1 cellular context compared by ENCODE assay signal in the genomic region with DNA sequence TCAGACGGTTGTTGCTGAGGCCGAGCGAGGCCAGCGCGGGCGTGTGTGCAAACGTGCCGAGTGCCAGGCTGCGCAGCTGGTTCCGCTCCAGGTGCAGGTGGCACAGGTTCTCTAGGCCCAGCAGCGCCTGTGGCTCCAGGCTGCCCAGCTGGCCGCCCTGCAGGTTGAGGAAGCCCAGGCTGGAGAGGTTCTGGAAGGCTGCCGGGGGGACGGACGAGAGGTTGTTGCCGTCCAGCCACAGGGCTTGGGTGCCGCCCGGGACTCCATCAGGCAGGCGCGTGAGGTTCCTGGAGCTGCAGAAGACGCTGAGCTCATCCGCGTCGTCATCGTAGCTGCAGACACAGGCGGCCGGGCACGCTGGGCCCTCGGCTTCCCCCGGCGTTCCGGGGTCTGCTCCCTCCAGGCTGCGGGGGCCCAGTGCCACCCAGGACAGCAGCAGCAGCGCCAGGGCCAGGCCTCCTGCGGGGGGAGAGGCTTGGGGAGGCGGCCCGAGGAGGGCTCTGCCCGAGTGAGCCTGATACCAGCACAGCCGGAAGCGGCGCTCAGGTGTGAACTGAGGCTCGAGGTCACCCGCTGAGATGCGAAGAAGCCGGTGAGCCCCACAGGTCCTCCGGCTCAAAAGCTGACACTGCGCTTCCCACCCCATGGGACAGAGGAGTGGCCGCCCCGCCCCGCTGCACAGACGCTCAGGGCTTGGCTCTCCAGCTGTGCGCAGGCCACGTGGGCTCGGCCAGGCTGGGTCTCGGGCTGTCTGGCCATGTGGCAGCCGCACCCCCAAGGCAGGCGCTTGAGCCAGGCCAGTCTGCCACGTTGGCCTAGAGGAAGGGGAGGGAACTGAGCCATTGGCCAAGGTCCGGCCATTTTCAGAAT.
TF ChIP-seq lines count a peak whose summit lies in the region.

No MANE protein-coding gene starts in this region.

TF ChIP-seq in GM12878, 131 proteins besides CTCF, POLR2A, EP300 and RAD21:
- no peak for TF ChIP-seq NFXL1 (IDR thresholded peaks at IDR 0.05; ENCODE audit: borderline replicate concordance)
- no peak for TF ChIP-seq SP1 (IDR thresholded peaks at IDR 0.05; ENCODE audit: low read depth, low read length)
- TF ChIP-seq, protein P1, sequence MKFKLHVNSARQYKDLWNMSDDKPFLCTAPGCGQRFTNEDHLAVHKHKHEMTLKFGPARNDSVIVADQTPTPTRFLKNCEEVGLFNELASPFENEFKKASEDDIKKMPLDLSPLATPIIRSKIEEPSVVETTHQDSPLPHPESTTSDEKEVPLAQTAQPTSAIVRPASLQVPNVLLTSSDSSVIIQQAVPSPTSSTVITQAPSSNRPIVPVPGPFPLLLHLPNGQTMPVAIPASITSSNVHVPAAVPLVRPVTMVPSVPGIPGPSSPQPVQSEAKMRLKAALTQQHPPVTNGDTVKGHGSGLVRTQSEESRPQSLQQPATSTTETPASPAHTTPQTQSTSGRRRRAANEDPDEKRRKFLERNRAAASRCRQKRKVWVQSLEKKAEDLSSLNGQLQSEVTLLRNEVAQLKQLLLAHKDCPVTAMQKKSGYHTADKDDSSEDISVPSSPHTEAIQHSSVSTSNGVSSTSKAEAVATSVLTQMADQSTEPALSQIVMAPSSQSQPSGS (IDR thresholded peaks at IDR 0.05; ENCODE audit: low read length) = no peak
- no peak for TF ChIP-seq PAX5 (IDR thresholded peaks at IDR 0.05; ENCODE audit: borderline replicate concordance, low read depth, low read length)
- TF ChIP-seq MEF2A (IDR thresholded peaks at IDR 0.05; ENCODE audit: insufficient read depth, low read depth, low read length) = no peak
- no peak for TF ChIP-seq GATAD2B (conservative IDR thresholded peaks at IDR 0.05; ENCODE audit: low read depth)
- TF ChIP-seq CBFB (IDR thresholded peaks at IDR 0.05; ENCODE audit: low read depth) = no peak
- TF ChIP-seq ZSCAN29 (IDR thresholded peaks at IDR 0.05) = no peak
- TF ChIP-seq NRF1 (conservative IDR thresholded peaks at IDR 0.05; ENCODE audit: low read depth, low read length) = no peak
- TF ChIP-seq MYC (IDR thresholded peaks at IDR 0.05; ENCODE audit: insufficient read depth, insufficient read length, insufficient replicate concordance, low read length, severe bottlenecking) = no peak
